ENCODE assay signal across 36 cellular contexts in genomic region chr15:69002783-69003182, GRCh38.
"Had no signal": no experiment of that assay in that cellular context is flagged by ENCODE, and none has a peak within 500 bp of the region (broad histone marks: within the 10 kb centered on the region; RNA-seq: fewer than 3 reads in every experiment).

No MANE protein-coding gene starts in this region.

- DNase-seq: Karpas-422, Kasumi-1, MG63, MM.1S, MV-4-11, NCI-H1048, NCI-H1092, NCI-H1092 treated with DMSO at 0.1 percent for 48 hours, NCI-H1105, NCI-H1105 treated with DMSO at 0.1 percent for 48 hours, NCI-H1417, NCI-H1417 treated with DMSO at 0.1 percent for 48 hours, NCI-H1436, NCI-H1436 treated with DMSO at 0.1 percent for 48 hours, NCI-H146, NCI-H1694, NCI-H1694 treated with DMSO at 0.1 percent for 48 hours, NCI-H187, NCI-H187 treated with DMSO at 0.1 percent for 48 hours, NCI-H1930, NCI-H2029, NCI-H2029 treated with DMSO at 0.1 percent for 48 hours, NCI-H2081, NCI-H2081 treated with DMSO at 0.1 percent for 48 hours, NCI-H2107, NCI-H2171, NCI-H2171 treated with DMSO at 0.1 percent for 48 hours, NCI-H2227 treated with DMSO at 0.1 percent for 48 hours, NCI-H226, NCI-H345, NCI-H446, NCI-H446 treated with DMSO at 0.1 percent for 48 hours, NCI-H510A, NCI-H510A treated with DMSO at 0.1 percent for 48 hours, NCI-H524, NCI-H524 treated with DMSO at 0.1 percent for 48 hours had no signal

- H3K27me3 ChIP-seq: MG63 had no signal

- H3K36me3 ChIP-seq: MG63 had no signal

- H3K4me3 ChIP-seq: MG63 had no signal
